In the genomic region with DNA sequence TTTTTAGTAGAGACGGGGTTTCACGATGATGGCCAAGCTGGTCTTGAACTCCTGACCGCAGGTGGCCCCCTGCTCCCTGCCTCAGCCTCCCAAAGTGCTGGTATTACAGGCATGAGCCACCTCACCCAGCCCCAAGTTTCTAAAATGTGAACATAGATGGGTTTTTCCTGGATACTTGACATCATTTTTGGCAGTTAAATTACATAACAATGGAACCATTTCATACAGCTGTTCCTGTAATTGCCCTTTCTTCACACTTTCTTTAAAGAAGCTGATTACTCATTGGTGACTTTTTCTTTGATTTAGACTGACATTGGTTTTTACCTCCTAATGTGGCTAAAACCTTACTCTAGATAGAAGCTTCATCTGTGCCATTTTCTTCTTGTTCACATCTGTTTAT, we compare ENCODE assay signal across 18 cellular contexts. TPM values are rescaled to one million over a fixed set of nuclear protein-coding genes. Genes with fewer than 3 reads are reported as not detected.
A peak's percentile ranks its signal among the peaks of the same experiment; 100 is the strongest.
DNase-seq lines count a peak whose midpoint lies in the region; TF ChIP-seq lines count a peak whose summit lies in the region.
"Had no signal": no experiment of that assay in that cellular context is flagged by ENCODE, and none has a peak within 500 bp of the region (broad histone marks: within the 10 kb centered on the region; RNA-seq: fewer than 3 reads in every experiment).

No MANE protein-coding gene starts in this region.

- no peak overlapping the region for H3K4me3 Mint-ChIP-seq in activated naive CD4-positive, alpha-beta T cell treated with anti-CD3 and anti-CD28 coated beads for 36 hours
- H3K4me3 Mint-ChIP-seq in activated naive CD4-positive, alpha-beta T cell treated with anti-CD3 and anti-CD28 coated beads, Interleukin-2, amount 10 ng/mL, durations not matched to agents 7 days and 5 days = no peak overlapping the region
- H3K4me3 Mint-ChIP-seq in endodermal cell = no peak overlapping the region
- H3K4me3 Mint-ChIP-seq: HFFc6 had no signal

- WGBS in stomach, 5 donors = 81 to 88% (median 85%) methylated on average over 3 of the region's 3 CpGs
- WGBS in endodermal cell (ENCODE audit: insufficient coverage in 1 of 2, insufficient read length in 1 of 2), 2 experiments = 94 to 97% methylated on average over 3 of the region's 3 CpGs

- CTCF ChIA-PET in activated naive CD4-positive, alpha-beta T cell treated with anti-CD3 and anti-CD28 coated beads for 36 hours (lab: Charles Lee) = interaction anchor here (1.4 to 1.8 kb wide), 4 partner anchors 13 to 109 kb away, joined by 3 to 6 read pairs (median 4); no protein-coding TSS in a partner anchor
- CTCF ChIA-PET in activated naive CD4-positive, alpha-beta T cell treated with anti-CD3 and anti-CD28 coated beads, Interleukin-2, amount 10 ng/mL, durations not matched to agents 7 days and 5 days (lab: Charles Lee) = interaction anchor here (0.7 to 1.3 kb wide), 4 partner anchors 9 to 29 kb away, joined by 3 to 4 read pairs (median 4); no protein-coding TSS in a partner anchor

- no peaks in the 10 kb centered on the region for H3K27me3 ChIP-seq in stomach
- no peaks in the 10 kb centered on the region for H3K27me3 ChIP-seq in endodermal cell (ENCODE audit: control insufficient read depth, insufficient read depth, low read length, poor library complexity, severe bottlenecking)
- no peaks in the 10 kb centered on the region for H3K27me3 ChIP-seq in right atrium auricular region
- H3K27me3 ChIP-seq: uterus had no signal

- TF ChIP-seq POLR2A in stomach (IDR thresholded peaks at IDR 0.05) = no peak

- H3K9me3 Mint-ChIP-seq in activated naive CD4-positive, alpha-beta T cell treated with anti-CD3 and anti-CD28 coated beads for 36 hours = no peaks in the 10 kb centered on the region
- no peaks in the 10 kb centered on the region for H3K9me3 Mint-ChIP-seq in activated naive CD4-positive, alpha-beta T cell treated with anti-CD3 and anti-CD28 coated beads, Interleukin-2, amount 10 ng/mL, durations not matched to agents 7 days and 5 days
- H3K9me3 Mint-ChIP-seq in endodermal cell = no peaks in the 10 kb centered on the region
- H3K9me3 Mint-ChIP-seq: HFFc6 had no signal

- intact Hi-C loops in activated naive CD4-positive, alpha-beta T cell treated with anti-CD3 and anti-CD28 coated beads for 36 hours (cut with micrococcal nuclease) = loop anchor here (1.0 to 10.0 kb wide), 6 partner anchors 8 to 640 kb away; a partner anchor contains a TSS
- intact Hi-C loops in stomach (cut with DNase I; ENCODE audit: low total_unique reads) = no loop called here

- H3K4me1 Mint-ChIP-seq in activated naive CD4-positive, alpha-beta T cell treated with anti-CD3 and anti-CD28 coated beads for 36 hours (ENCODE audit: low read depth) = peaks cover 78% of the 10 kb centered on the region
- H3K4me1 Mint-ChIP-seq in activated naive CD4-positive, alpha-beta T cell treated with anti-CD3 and anti-CD28 coated beads, Interleukin-2, amount 10 ng/mL, durations not matched to agents 7 days and 5 days = peaks cover 33% of the 10 kb centered on the region
- H3K4me1 Mint-ChIP-seq in endodermal cell = peaks cover 15% of the 10 kb centered on the region

- TF ChIP-seq CTCF in stomach (IDR thresholded peaks at IDR 0.05) (no peak), endodermal cell (conservative IDR thresholded peaks at IDR 0.05) (no peak), right atrium auricular region (IDR thresholded peaks at IDR 0.05) (no peak)

- no peak overlapping the region for H3K9ac ChIP-seq in endodermal cell (ENCODE audit: extremely low read depth, low read length, poor library complexity, severe bottlenecking)

- H3K36me3 Mint-ChIP-seq in activated naive CD4-positive, alpha-beta T cell treated with anti-CD3 and anti-CD28 coated beads for 36 hours (ENCODE audit: low read depth) = peaks cover 51% of the 10 kb centered on the region
- peaks cover 37% of the 10 kb centered on the region for H3K36me3 Mint-ChIP-seq in activated naive CD4-positive, alpha-beta T cell treated with anti-CD3 and anti-CD28 coated beads, Interleukin-2, amount 10 ng/mL, durations not matched to agents 7 days and 5 days
- H3K36me3 Mint-ChIP-seq in endodermal cell (ENCODE audit: low read depth) = peaks cover 58% of the 10 kb centered on the region

- peaks cover 27 to 62% (median 55%) of the 10 kb centered on the region in 4 donors for H3K36me3 ChIP-seq in stomach
- peaks cover 56% of the 10 kb centered on the region for H3K36me3 ChIP-seq in endodermal cell (ENCODE audit: control insufficient read depth, insufficient read depth, low read length)
- peaks cover 33% of the 10 kb centered on the region for H3K36me3 ChIP-seq in right atrium auricular region
- H3K36me3 ChIP-seq: uterus had no signal

- H3K4me3 ChIP-seq in stomach (no peak overlapping the region), endodermal cell (ENCODE audit: low read length) (no peak overlapping the region), right atrium auricular region (no peak overlapping the region)
- H3K4me3 ChIP-seq: K562, smooth muscle cell, uterus had no signal

- H3K27ac ChIP-seq in stomach (peak overlapping the region; percentile 28 to 100 (median 76)), endodermal cell (ENCODE audit: low read depth, low read length) (no peak overlapping the region), right atrium auricular region (no peak overlapping the region)
- H3K27ac ChIP-seq: uterus had no signal

- H3K27me3 Mint-ChIP-seq in activated naive CD4-positive, alpha-beta T cell treated with anti-CD3 and anti-CD28 coated beads for 36 hours (ENCODE audit: low read depth) = no peaks in the 10 kb centered on the region
- H3K27me3 Mint-ChIP-seq in activated naive CD4-positive, alpha-beta T cell treated with anti-CD3 and anti-CD28 coated beads, Interleukin-2, amount 10 ng/mL, durations not matched to agents 7 days and 5 days = no peaks in the 10 kb centered on the region
- no peaks in the 10 kb centered on the region for H3K27me3 Mint-ChIP-seq in endodermal cell (ENCODE audit: insufficient read depth)

- H3K9me3 ChIP-seq in stomach = no peaks in the 10 kb centered on the region
- no peaks in the 10 kb centered on the region for H3K9me3 ChIP-seq in endodermal cell (ENCODE audit: control insufficient read depth, low read length)
- no peaks in the 10 kb centered on the region for H3K9me3 ChIP-seq in right atrium auricular region
- H3K9me3 ChIP-seq: uterus had no signal

- H3K27ac Mint-ChIP-seq in activated naive CD4-positive, alpha-beta T cell treated with anti-CD3 and anti-CD28 coated beads for 36 hours = peak overlapping the region; percentile 87
- H3K27ac Mint-ChIP-seq in activated naive CD4-positive, alpha-beta T cell treated with anti-CD3 and anti-CD28 coated beads, Interleukin-2, amount 10 ng/mL, durations not matched to agents 7 days and 5 days = no peak overlapping the region
- H3K27ac Mint-ChIP-seq in endodermal cell = no peak overlapping the region
- H3K27ac Mint-ChIP-seq: HFFc6 had no signal

- no peak for TF ChIP-seq EP300 in stomach (IDR thresholded peaks at IDR 0.05)

- H3K4me1 ChIP-seq in stomach (peaks cover 62 to 88% (median 75%) of the 10 kb centered on the region in 4 donors), endodermal cell (ENCODE audit: control insufficient read depth, insufficient read depth, low read length) (no peaks in the 10 kb centered on the region), right atrium auricular region (peaks cover 0 to 28% of the 10 kb centered on the region in 2 donors)

- DNase-seq in activated naive CD4-positive, alpha-beta T cell treated with anti-CD3 and anti-CD28 coated beads for 36 hours = peak; percentile 65
- DNase-seq in activated naive CD4-positive, alpha-beta T cell treated with anti-CD3 and anti-CD28 coated beads, Interleukin-2, amount 10 ng/mL, durations not matched to agents 7 days and 5 days = no peak
- DNase-seq in NOMO-1 (lab: John Stamatoyannopoulos, UW; ENCODE audit: unreplicated experiment in 2 of 2) = peak; percentile 75 to 91
- DNase-seq in epidermal melanocyte (ENCODE audit: insufficient read length, low spot score) = peak; percentile 14
- DNase-seq in stomach = no peak
- DNase-seq in endodermal cell = no peak
- DNase-seq in right atrium auricular region (ENCODE audit: low spot score) = no peak
- DNase-seq in stimulated activated CD4-positive, alpha-beta T cell treated with anti-CD3 and anti-CD28 coated beads, Interleukin-1b, Interleukin-23, amount 100 ng/mL, for 48 hours = no peak
- DNase-seq: aorta; HFFc6; hippocampal formation; mesendoderm; NCI-H1436; SHP77 treated with DMSO at 0.1 percent for 48 hours; stimulated activated naive CD4-positive, alpha-beta T cell; uterus had no signal

RNA-seq across cellular contexts. Expression of a gene that starts 5.9 kb away (rescaled TPM):
- total RNA-seq in activated naive CD4-positive, alpha-beta T cell treated with anti-CD3 and anti-CD28 coated beads for 36 hours = 10 to 100 TPM; 64.4 to 67.9 TPM
- total RNA-seq in stomach (100 to 1,000 TPM in 1 of 5 donors, 10 to 100 TPM in 4; 49.0 to 153 (median 55.2) TPM), endodermal cell (10 to 100 TPM; 57.1 to 68.0 TPM), right atrium auricular region (10 to 100 TPM; 19.8 to 20.0 TPM)
- polyA plus RNA-seq in stomach = 10 to 100 TPM in 2 of 3 donors, 1 to 10 TPM in 1; 9.5 to 13.6 (median 10.0) TPM
- 43.6 TPM for polyA plus RNA-seq in endodermal cell (2013, experiment 1 of 2)
- polyA plus RNA-seq in endodermal cell (2013, experiment 2 of 2) = 42.6 TPM

RNA-seq across cellular contexts. Expression of a gene that starts 28.3 kb away (rescaled TPM):
- total RNA-seq in activated naive CD4-positive, alpha-beta T cell treated with anti-CD3 and anti-CD28 coated beads for 36 hours = 1 to 10 TPM; 6.2 to 6.4 TPM
- total RNA-seq in stomach (10 to 100 TPM in 4 of 5 donors, 1 to 10 TPM in 1; 6.4 to 48.4 (median 14.6) TPM), endodermal cell (10 to 100 TPM; 22.7 to 25.1 TPM), right atrium auricular region (1 to 10 TPM; 6.7 to 7.1 TPM)
- 1 to 10 TPM; 5.4 to 7.0 (median 6.8) TPM for polyA plus RNA-seq in stomach
- 18.8 TPM for polyA plus RNA-seq in endodermal cell (2013, experiment 1 of 2)
- 16.1 TPM for polyA plus RNA-seq in endodermal cell (2013, experiment 2 of 2)

RNA-seq across cellular contexts. Expression of a gene that starts 45.5 kb away (rescaled TPM):
- not detected for total RNA-seq in activated naive CD4-positive, alpha-beta T cell treated with anti-CD3 and anti-CD28 coated beads for 36 hours
- total RNA-seq in stomach (10 to 100 TPM in 2 of 5 donors, 1 to 10 TPM in 2, not detected in 1; 6.8 to 92.3 (median 32.7) TPM), endodermal cell (not detected), right atrium auricular region (10 to 100 TPM; 11.3 to 46.5 TPM)
- 100 to 1,000 TPM; 235 to 461 (median 422) TPM for polyA plus RNA-seq in stomach
- 0.39 TPM for polyA plus RNA-seq in endodermal cell (2013, experiment 1 of 2)
- polyA plus RNA-seq in endodermal cell (2013, experiment 2 of 2) = not detected
- total RNA-seq: HFFc6, uterus had no signal
- polyA plus RNA-seq: K562, smooth muscle cell had no signal

Comparison
In these comparisons a context has a peak if more than half of its experiments do, and no peak if none do; other contexts are left out.
1. DNase-seq: peak in activated naive CD4-positive, alpha-beta T cell treated with anti-CD3 and anti-CD28 coated beads for 36 hours (single experiment), NOMO-1 (2 of 2) and epidermal melanocyte (single experiment); none in activated naive CD4-positive, alpha-beta T cell treated with anti-CD3 and anti-CD28 coated beads, Interleukin-2, amount 10 ng/mL, durations not matched to agents 7 days and 5 days (single experiment), stomach (single experiment), endodermal cell (single experiment), right atrium auricular region (single experiment) and stimulated activated CD4-positive, alpha-beta T cell treated with anti-CD3 and anti-CD28 coated beads, Interleukin-1b, Interleukin-23, amount 100 ng/mL, for 48 hours (single experiment).
2. H3K27ac ChIP-seq: peak in stomach (5 of 5); none in endodermal cell (single experiment) and right atrium auricular region (0 of 2).